ENCODE assay signal across 8 cellular contexts in the genomic region with DNA sequence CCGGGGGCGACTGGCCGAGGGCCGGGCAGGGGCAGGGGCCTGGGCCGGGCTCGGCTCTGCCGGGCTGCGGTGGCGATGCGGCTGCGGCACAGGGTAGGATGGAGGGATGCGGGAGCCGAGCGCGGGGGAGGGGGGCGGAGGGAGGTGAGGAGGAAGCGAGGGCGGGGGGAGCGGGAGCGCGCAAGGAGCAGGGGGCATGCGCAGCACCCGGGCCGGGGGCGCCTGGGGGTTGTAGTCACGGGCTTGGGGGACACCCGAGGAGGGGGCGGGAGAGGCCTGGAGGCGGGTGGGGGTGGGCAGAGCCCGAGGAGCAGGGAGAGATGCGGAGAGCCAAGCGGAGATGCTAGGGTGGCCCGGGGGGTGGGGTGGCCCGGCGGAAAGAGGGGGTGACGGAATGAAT. TPM values are rescaled to one million over a fixed set of nuclear protein-coding genes. Genes with fewer than 3 reads are reported as not detected.
DNase-seq lines count a peak whose midpoint lies in the region; ATAC-seq lines count a peak whose summit lies in the region.

A gene (minus strand): TSS at position 100 of the 400 bp plus-strand sequence. CDS start 242 bp downstream, outside the sequence.

- no peaks in the 10 kb centered on the region for H3K4me1 ChIP-seq in iPS-18a (ENCODE audit: control insufficient read depth, low read depth, low read length)

- no peaks in the 10 kb centered on the region for H3K36me3 ChIP-seq in iPS-18a (ENCODE audit: control insufficient read depth, low read depth, low read length)

- intact Hi-C loops in left cardiac atrium (cut with DNase I), result no loop called here

- H3K9ac ChIP-seq in iPS-18a (ENCODE audit: low read length), result no peak within 1 kb of the TSS

- DNase-seq in AG08395 (ENCODE audit: low spot score), result peak; percentile 60
- peak; percentile 86 for DNase-seq in NCI-H2171 (lab: John Stamatoyannopoulos, UW)
- peak; percentile 54 for DNase-seq in activated gamma-delta T cell treated with Interleukin-2 at 50 U/mL for 16 hours
- peak; percentile 18 for DNase-seq in stimulated activated CD8-positive, alpha-beta memory T cell treated with anti-CD3 and anti-CD28 coated beads, Interleukin-7, amount 100 ng/mL, for 24 hours (ENCODE audit: low read depth)
- no peak for DNase-seq in kidney glomerular epithelial cell (lab: John Stamatoyannopoulos, UW)
- DNase-seq in left cardiac atrium, result no peak

- H3K27ac ChIP-seq in iPS-18a (ENCODE audit: low read length), result no peak within 1 kb of the TSS

- H3K27me3 ChIP-seq in iPS-18a (ENCODE audit: control insufficient read depth, insufficient read depth, low read length), result no peaks in the 10 kb centered on the region

- H3K4me3 ChIP-seq in iPS-18a (ENCODE audit: low read length), result peak within 1 kb of the TSS; percentile 57

- H3K9me3 ChIP-seq in iPS-18a (ENCODE audit: control insufficient read depth, low read depth, low read length), result no peaks in the 10 kb centered on the region

- ATAC-seq in left cardiac atrium, result no peak
- ATAC-seq in HG03196 (IDR thresholded peaks at IDR 0.05; ENCODE audit: unreplicated experiment), result no peak

RNA-seq across cellular contexts. Expression of the gene that starts here (rescaled TPM):
- total RNA-seq in left cardiac atrium, result 1 to 10 TPM; 1.1 to 1.2 TPM

Comparison
In these comparisons a context has a peak if more than half of its experiments do, and no peak if none do; other contexts are left out.
1. DNase-seq: peak in AG08395 (single experiment), NCI-H2171 (single experiment), activated gamma-delta T cell treated with Interleukin-2 at 50 U/mL for 16 hours (single experiment) and stimulated activated CD8-positive, alpha-beta memory T cell treated with anti-CD3 and anti-CD28 coated beads, Interleukin-7, amount 100 ng/mL, for 24 hours (single experiment); none in kidney glomerular epithelial cell (single experiment) and left cardiac atrium (single experiment).